In the genomic region with DNA sequence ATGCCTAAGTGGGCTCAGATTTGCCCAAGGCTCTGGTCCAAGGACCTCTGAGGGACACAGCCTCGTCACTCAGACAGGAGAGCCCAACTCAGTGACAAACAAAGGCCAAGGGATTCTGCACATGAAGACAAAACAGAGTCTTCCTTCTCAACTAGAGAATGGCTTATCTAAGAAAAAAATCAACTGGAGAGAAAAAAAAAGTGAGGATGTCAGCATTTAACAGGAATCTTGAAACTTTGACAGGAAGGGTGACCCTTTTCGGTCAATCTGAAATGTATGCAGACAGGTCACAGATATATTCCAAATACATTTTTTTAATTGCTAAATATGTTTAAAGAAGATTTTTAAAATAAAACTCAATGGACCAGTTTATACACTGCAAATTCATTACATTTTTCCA, we compare ENCODE assay signal across 15 cellular contexts.
A peak's percentile ranks its signal among the peaks of the same experiment; 100 is the strongest.
DNase-seq lines count a peak whose midpoint lies in the region; ATAC-seq and TF ChIP-seq lines count a peak whose summit lies in the region.
"Had no signal": no experiment of that assay in that cellular context is flagged by ENCODE, and none has a peak within 500 bp of the region (broad histone marks: within the 10 kb centered on the region; RNA-seq: fewer than 3 reads in every experiment).

No MANE protein-coding gene starts in this region.

- H4K20me1 ChIP-seq in DND-41 (ENCODE audit: insufficient read depth, low read length) (no peaks in the 10 kb centered on the region), smooth muscle cell (ENCODE audit: low read depth) (no peaks in the 10 kb centered on the region), mammary epithelial cell (ENCODE audit: insufficient read depth, low read length) (no peaks in the 10 kb centered on the region)

- no peaks in the 10 kb centered on the region for H3K36me3 ChIP-seq in DND-41 (ENCODE audit: insufficient read depth, low read length)
- no peaks in the 10 kb centered on the region for H3K36me3 ChIP-seq in liver (ENCODE audit: control insufficient read depth in 4 of 4, insufficient read depth in 3 of 4, low read depth in 1 of 4, low read length in 3 of 4)
- no peaks in the 10 kb centered on the region for H3K36me3 ChIP-seq in smooth muscle cell (ENCODE audit: low read depth)
- H3K36me3 ChIP-seq in upper lobe of left lung: no peaks in the 10 kb centered on the region
- no peaks in the 10 kb centered on the region for H3K36me3 ChIP-seq in mammary epithelial cell (ENCODE audit: insufficient read depth, low read length)
- H3K36me3 ChIP-seq: BE2C had no signal

- no peak for TF ChIP-seq EP300 in upper lobe of left lung (IDR thresholded peaks at IDR 0.05)

- H3K27me3 ChIP-seq in DND-41 (ENCODE audit: insufficient read depth, low read length, poor library complexity) (no peaks in the 10 kb centered on the region), liver (ENCODE audit: control insufficient read depth in 4 of 4, insufficient read depth in 4 of 4, low read length in 3 of 4) (no peaks in the 10 kb centered on the region), smooth muscle cell (ENCODE audit: low read depth) (no peaks in the 10 kb centered on the region), upper lobe of left lung (no peaks in the 10 kb centered on the region), mammary epithelial cell (ENCODE audit: insufficient read depth, low read length) (no peaks in the 10 kb centered on the region)
- H3K27me3 ChIP-seq: BE2C had no signal

- 90% methylated on average over 2 of the region's 2 CpGs for WGBS in liver
- 88% methylated on average over 2 of the region's 2 CpGs for WGBS in smooth muscle cell (ENCODE audit: low lambda C conversion rate)
- WGBS in upper lobe of left lung, 2 donors: 100% methylated on average over 2 of the region's 2 CpGs
- WGBS in mammary epithelial cell (ENCODE audit: low coverage, missing lambda C conversion rate): 100% methylated on average over 2 of the region's 2 CpGs

- H3F3A ChIP-seq in smooth muscle cell (ENCODE audit: low read depth): peaks cover 21% of the 10 kb centered on the region

- in situ Hi-C loops in mammary epithelial cell (cut with MboI; ENCODE audit: low sequenced_read_pairs in 2 of 2): no loop called here

- H3K4me1 ChIP-seq in DND-41 (ENCODE audit: insufficient read depth, low read length): peaks cover 39% of the 10 kb centered on the region
- H3K4me1 ChIP-seq in liver (ENCODE audit: control insufficient read depth in 4 of 4, insufficient read depth in 4 of 4, low read length in 3 of 4): peaks cover 9 to 38% (median 18%) of the 10 kb centered on the region in 4 donors
- H3K4me1 ChIP-seq in smooth muscle cell (ENCODE audit: low read depth): peaks cover 12% of the 10 kb centered on the region
- peaks cover 24 to 36% (median 28%) of the 10 kb centered on the region in 4 donors for H3K4me1 ChIP-seq in upper lobe of left lung
- H3K4me1 ChIP-seq in mammary epithelial cell (ENCODE audit: insufficient read depth, low read length): peaks cover 31% of the 10 kb centered on the region

- ATAC-seq in DND-41 (ENCODE audit: insufficient read depth, low read depth) (no peak), upper lobe of left lung (ENCODE audit: low FRiP score in 2 of 2) (no peak)

- POLR2A ChIA-PET in RWPE1 (lab: Yijun Ruan, JAX; ENCODE audit: low non-redundant PET): no interaction called here

- H3K4me2 ChIP-seq in DND-41 (ENCODE audit: insufficient read depth, low read length) (no peak overlapping the region), smooth muscle cell (peak overlapping the region; percentile 22), mammary epithelial cell (ENCODE audit: insufficient read depth, low read depth, low read length) (no peak overlapping the region)

- intact Hi-C loops in mammary epithelial cell (cut with micrococcal nuclease): no loop called here

- H3K9ac ChIP-seq in DND-41 (ENCODE audit: low read depth, low read length) (no peak overlapping the region), liver (ENCODE audit: low read depth in 1 of 2, low read length in 2 of 2) (peak overlapping the region in 1 of 2 donors; percentile 45), smooth muscle cell (ENCODE audit: low read depth) (peak overlapping the region; percentile 57), mammary epithelial cell (ENCODE audit: insufficient read depth, low read length) (no peak overlapping the region)

- no peak overlapping the region for H3K4me3 ChIP-seq in DND-41 (ENCODE audit: low read depth in 1 of 2, low read length in 2 of 2)
- H3K4me3 ChIP-seq in liver (ENCODE audit: low read depth in 1 of 3, low read length in 3 of 3): no peak overlapping the region
- H3K4me3 ChIP-seq in smooth muscle cell: no peak overlapping the region
- H3K4me3 ChIP-seq in upper lobe of left lung: no peak overlapping the region
- H3K4me3 ChIP-seq in mammary epithelial cell (replicated peaks in 1 of 3; ENCODE audit: insufficient read depth in 1 of 3, low read depth in 2 of 3, low read length in 3 of 3): no peak overlapping the region

- dilution Hi-C loops in mammary epithelial cell (cut with HindIII; ENCODE audit: low sequenced_read_pairs): no loop called here

- H3K27ac ChIP-seq in DND-41 (ENCODE audit: low read length): peak overlapping the region; percentile 88
- peak overlapping the region; percentile 84 to 86 for H3K27ac ChIP-seq in liver (ENCODE audit: low read depth in 1 of 2, low read length in 2 of 2)
- peak overlapping the region; percentile 92 for H3K27ac ChIP-seq in smooth muscle cell (ENCODE audit: low read depth)
- H3K27ac ChIP-seq in upper lobe of left lung: peak overlapping the region in 2 of 4 donors; percentile 75 to 76
- no peak overlapping the region for H3K27ac ChIP-seq in mammary epithelial cell (ENCODE audit: insufficient read depth, low read depth, low read length)
- no peak overlapping the region for H3K27ac ChIP-seq in RWPE1

- peaks cover 6% of the 10 kb centered on the region for H3K9me3 ChIP-seq in DND-41 (ENCODE audit: insufficient read depth, low read length, severe bottlenecking)
- H3K9me3 ChIP-seq in liver (ENCODE audit: control insufficient read depth in 4 of 4, low read length in 3 of 4): peaks cover 0 to 3% (median 0%) of the 10 kb centered on the region in 4 donors
- H3K9me3 ChIP-seq in smooth muscle cell (replicated peaks; ENCODE audit: low read depth): no peaks in the 10 kb centered on the region
- H3K9me3 ChIP-seq in upper lobe of left lung: no peaks in the 10 kb centered on the region
- no peaks in the 10 kb centered on the region for H3K9me3 ChIP-seq in mammary epithelial cell (replicated peaks; ENCODE audit: insufficient read depth, low read length)
- H3K9me3 ChIP-seq: BE2C had no signal

- H3K79me2 ChIP-seq in DND-41 (ENCODE audit: insufficient read depth, low read length): no peaks in the 10 kb centered on the region
- H3K79me2 ChIP-seq in smooth muscle cell (ENCODE audit: low read depth): no peaks in the 10 kb centered on the region
- no peaks in the 10 kb centered on the region for H3K79me2 ChIP-seq in mammary epithelial cell (ENCODE audit: insufficient read depth, low read length)

- no peak for TF ChIP-seq POLR2A in upper lobe of left lung (IDR thresholded peaks at IDR 0.05)

- DNase-seq in DND-41 (no peak), RPMI8226 (peak; percentile 21), smooth muscle cell (lab: John Stamatoyannopoulos, UW; ENCODE audit: unreplicated experiment) (no peak), upper lobe of left lung (no peak), mammary epithelial cell (no peak), RWPE1 (ENCODE audit: low spot score) (no peak)
- DNase-seq: BE2C; CD4-positive, alpha-beta memory T cell; DMS79 treated with DMSO at 0.1 percent for 48 hours; GDM1; H7; Kasumi-1; NCI-H2029; NCI-H524 had no signal

- H2AFZ ChIP-seq in DND-41 (ENCODE audit: low read depth, low read length) (0 out of 2 replicates have a peak overlapping the region, but pooled peaks have one; percentile 0), smooth muscle cell (ENCODE audit: low read depth) (no peak overlapping the region), mammary epithelial cell (ENCODE audit: low read depth, low read length) (no peak overlapping the region)

- no peak for TF ChIP-seq RAD21 in liver (IDR thresholded peaks at IDR 0.05)

- CTCF ChIA-PET in mammary epithelial cell (lab: Charles Lee; ENCODE audit: low non-redundant PET): no interaction called here
- CTCF ChIA-PET in RWPE1 (lab: Yijun Ruan, JAX): no interaction called here

- no TSS peak for BruUV-seq in mammary epithelial cell (replicated peaks; lab: Mats Ljungman, UMichigan)

- TF ChIP-seq CTCF in DND-41 (IDR thresholded peaks at IDR 0.05; ENCODE audit: borderline replicate concordance, extremely low read depth, low read length, poor library complexity, severe bottlenecking): no peak
- no peak for TF ChIP-seq CTCF in liver (IDR thresholded peaks at IDR 0.05; ENCODE audit: low read depth, low read length, missing input control)
- no peak for TF ChIP-seq CTCF in smooth muscle cell (IDR thresholded peaks at IDR 0.05; ENCODE audit: borderline replicate concordance, insufficient read depth, poor library complexity, severe bottlenecking)
- TF ChIP-seq CTCF in upper lobe of left lung (IDR thresholded peaks at IDR 0.05): no peak
- no peak for TF ChIP-seq CTCF in mammary epithelial cell (conservative IDR thresholded peaks at IDR 0.05 in 1 of 2, IDR thresholded peaks at IDR 0.05 in 1 of 2; ENCODE audit: extremely low read depth in 1 of 2, insufficient read depth in 1 of 2, low read depth in 1 of 2, low read length in 2 of 2)
- TF ChIP-seq CTCF in RWPE1 (conservative IDR thresholded peaks at IDR 0.05; ENCODE audit: low read depth): no peak

TF ChIP-seq in liver, 16 proteins besides CTCF, POLR2A, EP300 and RAD21:
- TF ChIP-seq, protein P1, sequence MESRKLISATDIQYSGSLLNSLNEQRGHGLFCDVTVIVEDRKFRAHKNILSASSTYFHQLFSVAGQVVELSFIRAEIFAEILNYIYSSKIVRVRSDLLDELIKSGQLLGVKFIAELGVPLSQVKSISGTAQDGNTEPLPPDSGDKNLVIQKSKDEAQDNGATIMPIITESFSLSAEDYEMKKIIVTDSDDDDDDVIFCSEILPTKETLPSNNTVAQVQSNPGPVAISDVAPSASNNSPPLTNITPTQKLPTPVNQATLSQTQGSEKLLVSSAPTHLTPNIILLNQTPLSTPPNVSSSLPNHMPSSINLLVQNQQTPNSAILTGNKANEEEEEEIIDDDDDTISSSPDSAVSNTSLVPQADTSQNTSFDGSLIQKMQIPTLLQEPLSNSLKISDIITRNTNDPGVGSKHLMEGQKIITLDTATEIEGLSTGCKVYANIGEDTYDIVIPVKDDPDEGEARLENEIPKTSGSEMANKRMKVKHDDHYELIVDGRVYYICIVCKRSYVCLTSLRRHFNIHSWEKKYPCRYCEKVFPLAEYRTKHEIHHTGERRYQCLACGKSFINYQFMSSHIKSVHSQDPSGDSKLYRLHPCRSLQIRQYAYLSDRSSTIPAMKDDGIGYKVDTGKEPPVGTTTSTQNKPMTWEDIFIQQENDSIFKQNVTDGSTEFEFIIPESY (IDR thresholded peaks at IDR 0.05): no peak
- TF ChIP-seq EGR1 (IDR thresholded peaks at IDR 0.05; ENCODE audit: low read depth in 2 of 2): peak in 1 of 2 donors; percentile 2
- TF ChIP-seq JUND (IDR thresholded peaks at IDR 0.05): peak in 1 of 2 donors; percentile 6

Comparison
In these comparisons a context has a peak if more than half of its experiments do, and no peak if none do; other contexts are left out.
1. H3K27ac ChIP-seq: peak in DND-41 (single experiment), liver (2 of 2) and smooth muscle cell (single experiment); none in mammary epithelial cell (single experiment) and RWPE1 (single experiment).